Comparison of ENCODE assay signal across 1 cellular context in the genomic region with DNA sequence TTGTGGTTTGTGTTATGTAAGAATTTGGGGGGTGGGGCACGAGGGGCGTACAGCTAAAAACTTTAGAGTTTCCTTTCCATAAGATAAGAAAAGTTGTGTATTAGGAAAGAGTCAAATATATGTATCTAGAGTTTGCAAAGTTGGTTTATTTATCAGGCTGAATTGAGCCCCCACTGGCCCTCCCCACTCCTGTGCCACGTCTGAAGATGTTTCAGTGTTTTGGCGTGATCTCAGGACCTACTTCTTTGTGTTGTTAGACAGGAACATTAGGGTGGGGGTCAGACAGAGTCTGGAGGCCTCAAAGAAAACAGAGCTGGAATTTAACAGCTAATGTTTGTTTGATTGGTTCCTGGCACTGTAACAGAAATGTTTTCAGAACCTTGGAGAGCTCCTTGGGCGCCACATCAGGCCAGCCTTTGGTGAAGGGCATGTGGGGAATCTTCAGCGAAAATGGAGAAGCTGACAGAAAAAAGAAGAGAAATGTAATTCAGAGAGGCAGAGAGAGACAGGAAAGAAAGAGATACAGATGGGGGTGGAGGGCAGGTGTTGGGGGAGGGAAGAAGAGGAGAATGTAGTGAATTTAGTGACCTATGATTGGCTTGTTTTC.
A peak's percentile ranks its signal among the peaks of the same experiment; 100 is the strongest.
TF ChIP-seq lines count a peak whose summit lies in the region.

No MANE protein-coding gene starts in this region.

TF ChIP-seq in HepG2, 621 proteins besides CTCF, POLR2A, EP300 and RAD21 (continued from another document and continues in another):
- TF ChIP-seq POLR2G (IDR thresholded peaks at IDR 0.05; ENCODE audit: low read depth, low read length), result no peak
- TF ChIP-seq TBX2 (CRISPR knock-in tag; IDR thresholded peaks at IDR 0.05; ENCODE audit: borderline replicate concordance), result peak; percentile 49
- TF ChIP-seq, protein P1, sequence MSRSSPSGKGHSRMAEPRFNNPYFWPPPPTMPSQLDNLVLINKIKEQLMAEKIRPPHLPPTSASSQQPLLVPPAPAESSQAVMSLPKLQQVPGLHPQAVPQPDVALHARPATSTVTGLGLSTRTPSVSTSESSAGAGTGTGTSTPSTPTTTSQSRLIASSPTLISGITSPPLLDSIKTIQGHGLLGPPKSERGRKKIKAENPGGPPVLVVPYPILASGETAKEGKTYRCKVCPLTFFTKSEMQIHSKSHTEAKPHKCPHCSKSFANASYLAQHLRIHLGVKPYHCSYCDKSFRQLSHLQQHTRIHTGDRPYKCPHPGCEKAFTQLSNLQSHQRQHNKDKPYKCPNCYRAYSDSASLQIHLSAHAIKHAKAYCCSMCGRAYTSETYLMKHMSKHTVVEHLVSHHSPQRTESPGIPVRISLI (CRISPR knock-in tag; IDR thresholded peaks at IDR 0.05; ENCODE audit: borderline replicate concordance), result no peak; the same call in 1 of the 2 replicates
- peak; percentile 76 for TF ChIP-seq RARA (CRISPR knock-in tag; IDR thresholded peaks at IDR 0.05)
- TF ChIP-seq IKZF1 (IDR thresholded peaks at IDR 0.05), result no peak
- TF ChIP-seq ZNF512 (CRISPR knock-in tag; IDR thresholded peaks at IDR 0.05), result no peak
- no peak for TF ChIP-seq MBNL3 (CRISPR knock-in tag; conservative IDR thresholded peaks at IDR 0.05)
- no peak for TF ChIP-seq HNRNPL (IDR thresholded peaks at IDR 0.05; ENCODE audit: low read depth, low read length)
- TF ChIP-seq ZNF12 (CRISPR knock-in tag; IDR thresholded peaks at IDR 0.05), result peak; percentile 75; the same call in 1 of the 2 replicates
- no peak for TF ChIP-seq ZFP82 (CRISPR knock-in tag; IDR thresholded peaks at IDR 0.05; ENCODE audit: borderline replicate concordance)
- no peak for TF ChIP-seq NR1H2 (CRISPR knock-in tag; IDR thresholded peaks at IDR 0.05; ENCODE audit: borderline replicate concordance, low read depth)
- peak in 1 of 2 experiments; percentile 68; a peak in 1 of 4 replicates for TF ChIP-seq ATF4 (CRISPR knock-in tag; IDR thresholded peaks at IDR 0.05)
- no peak for TF ChIP-seq E2F5 (CRISPR knock-in tag; conservative IDR thresholded peaks at IDR 0.05)
- TF ChIP-seq, protein P2, sequence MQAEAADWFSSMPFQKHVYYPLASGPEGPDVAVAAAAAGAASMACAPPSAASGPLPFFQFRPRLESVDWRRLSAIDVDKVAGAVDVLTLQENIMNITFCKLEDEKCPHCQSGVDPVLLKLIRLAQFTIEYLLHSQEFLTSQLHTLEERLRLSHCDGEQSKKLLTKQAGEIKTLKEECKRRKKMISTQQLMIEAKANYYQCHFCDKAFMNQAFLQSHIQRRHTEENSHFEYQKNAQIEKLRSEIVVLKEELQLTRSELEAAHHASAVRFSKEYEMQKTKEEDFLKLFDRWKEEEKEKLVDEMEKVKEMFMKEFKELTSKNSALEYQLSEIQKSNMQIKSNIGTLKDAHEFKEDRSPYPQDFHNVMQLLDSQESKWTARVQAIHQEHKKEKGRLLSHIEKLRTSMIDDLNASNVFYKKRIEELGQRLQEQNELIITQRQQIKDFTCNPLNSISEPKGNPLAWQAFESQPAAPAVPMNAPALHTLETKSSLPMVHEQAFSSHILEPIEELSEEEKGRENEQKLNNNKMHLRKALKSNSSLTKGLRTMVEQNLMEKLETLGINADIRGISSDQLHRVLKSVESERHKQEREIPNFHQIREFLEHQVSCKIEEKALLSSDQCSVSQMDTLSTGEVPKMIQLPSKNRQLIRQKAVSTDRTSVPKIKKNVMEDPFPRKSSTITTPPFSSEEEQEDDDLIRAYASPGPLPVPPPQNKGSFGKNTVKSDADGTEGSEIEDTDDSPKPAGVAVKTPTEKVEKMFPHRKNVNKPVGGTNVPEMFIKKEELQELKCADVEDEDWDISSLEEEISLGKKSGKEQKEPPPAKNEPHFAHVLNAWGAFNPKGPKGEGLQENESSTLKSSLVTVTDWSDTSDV (CRISPR knock-in tag; IDR thresholded peaks at IDR 0.05), result no peak
- TF ChIP-seq ZNF264 (CRISPR knock-in tag; IDR thresholded peaks at IDR 0.05), result peak; percentile 95
- no peak for TF ChIP-seq TBP (CRISPR knock-in tag; IDR thresholded peaks at IDR 0.05)
- TF ChIP-seq, protein P3, sequence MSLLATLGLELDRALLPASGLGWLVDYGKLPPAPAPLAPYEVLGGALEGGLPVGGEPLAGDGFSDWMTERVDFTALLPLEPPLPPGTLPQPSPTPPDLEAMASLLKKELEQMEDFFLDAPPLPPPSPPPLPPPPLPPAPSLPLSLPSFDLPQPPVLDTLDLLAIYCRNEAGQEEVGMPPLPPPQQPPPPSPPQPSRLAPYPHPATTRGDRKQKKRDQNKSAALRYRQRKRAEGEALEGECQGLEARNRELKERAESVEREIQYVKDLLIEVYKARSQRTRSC (CRISPR knock-in tag; IDR thresholded peaks at IDR 0.05; ENCODE audit: low read depth), result 0 out of 2 replicates have a peak, but pooled peaks have one; percentile 72
- TF ChIP-seq ZSCAN22 (CRISPR knock-in tag; IDR thresholded peaks at IDR 0.05), result 0 out of 2 replicates have a peak, but pooled peaks have one; percentile 42
- TF ChIP-seq ZFX (CRISPR knock-in tag; IDR thresholded peaks at IDR 0.05; ENCODE audit: low read depth), result no peak
- no peak for TF ChIP-seq PHF20 (CRISPR knock-in tag; IDR thresholded peaks at IDR 0.05)
- TF ChIP-seq, protein P4, sequence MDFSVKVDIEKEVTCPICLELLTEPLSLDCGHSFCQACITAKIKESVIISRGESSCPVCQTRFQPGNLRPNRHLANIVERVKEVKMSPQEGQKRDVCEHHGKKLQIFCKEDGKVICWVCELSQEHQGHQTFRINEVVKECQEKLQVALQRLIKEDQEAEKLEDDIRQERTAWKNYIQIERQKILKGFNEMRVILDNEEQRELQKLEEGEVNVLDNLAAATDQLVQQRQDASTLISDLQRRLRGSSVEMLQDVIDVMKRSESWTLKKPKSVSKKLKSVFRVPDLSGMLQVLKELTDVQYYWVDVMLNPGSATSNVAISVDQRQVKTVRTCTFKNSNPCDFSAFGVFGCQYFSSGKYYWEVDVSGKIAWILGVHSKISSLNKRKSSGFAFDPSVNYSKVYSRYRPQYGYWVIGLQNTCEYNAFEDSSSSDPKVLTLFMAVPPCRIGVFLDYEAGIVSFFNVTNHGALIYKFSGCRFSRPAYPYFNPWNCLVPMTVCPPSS (IDR thresholded peaks at IDR 0.05), result no peak
- TF ChIP-seq ZNF878 (CRISPR knock-in tag; IDR thresholded peaks at IDR 0.05), result peak; percentile 98
- 0 out of 2 replicates have a peak, but pooled peaks have one; percentile 34 for TF ChIP-seq MLX (CRISPR knock-in tag; IDR thresholded peaks at IDR 0.05)
- peak; percentile 80 for TF ChIP-seq PPARG (CRISPR knock-in tag; conservative IDR thresholded peaks at IDR 0.05)
- peak; percentile 96; the same call in 1 of the 2 replicates for TF ChIP-seq ZFP36L2 (CRISPR knock-in tag; IDR thresholded peaks at IDR 0.05)
- TF ChIP-seq, protein P5, sequence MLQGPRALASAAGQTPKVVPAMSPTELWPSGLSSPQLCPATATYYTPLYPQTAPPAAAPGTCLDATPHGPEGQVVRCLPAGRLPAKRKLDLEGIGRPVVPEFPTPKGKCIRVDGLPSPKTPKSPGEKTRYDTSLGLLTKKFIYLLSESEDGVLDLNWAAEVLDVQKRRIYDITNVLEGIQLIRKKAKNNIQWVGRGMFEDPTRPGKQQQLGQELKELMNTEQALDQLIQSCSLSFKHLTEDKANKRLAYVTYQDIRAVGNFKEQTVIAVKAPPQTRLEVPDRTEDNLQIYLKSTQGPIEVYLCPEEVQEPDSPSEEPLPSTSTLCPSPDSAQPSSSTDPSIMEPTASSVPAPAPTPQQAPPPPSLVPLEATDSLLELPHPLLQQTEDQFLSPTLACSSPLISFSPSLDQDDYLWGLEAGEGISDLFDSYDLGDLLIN (CRISPR knock-in tag; IDR thresholded peaks at IDR 0.05; ENCODE audit: borderline replicate concordance), result no peak
- TF ChIP-seq ZBTB25 (CRISPR knock-in tag; IDR thresholded peaks at IDR 0.05), result peak; percentile 97
- no peak for TF ChIP-seq SNAPC4 (CRISPR knock-in tag; IDR thresholded peaks at IDR 0.05)
- peak; percentile 68; the same call in 1 of the 2 replicates for TF ChIP-seq HOXA9 (CRISPR knock-in tag; IDR thresholded peaks at IDR 0.05; ENCODE audit: borderline replicate concordance)
- TF ChIP-seq KLF16 (CRISPR knock-in tag; IDR thresholded peaks at IDR 0.05), result peak in 1 of 2 experiments; percentile 99; a peak in 2 of 4 replicates
- TF ChIP-seq AGO1 (IDR thresholded peaks at IDR 0.05; ENCODE audit: low read depth, low read length, poor library complexity, severe bottlenecking), result no peak
- TF ChIP-seq ZNF546 (CRISPR knock-in tag; conservative IDR thresholded peaks at IDR 0.05), result no peak
- TF ChIP-seq ZNF883 (CRISPR knock-in tag; IDR thresholded peaks at IDR 0.05; ENCODE audit: not compliant biosample characterization), result no peak
- peak; percentile 86; the same call in 1 of the 2 replicates for TF ChIP-seq SNAI1 (CRISPR knock-in tag; IDR thresholded peaks at IDR 0.05; ENCODE audit: borderline replicate concordance)
- peak; percentile 91 for TF ChIP-seq ZNF773 (CRISPR knock-in tag; IDR thresholded peaks at IDR 0.05; ENCODE audit: borderline replicate concordance)
- peak; percentile 90; the same call in 1 of the 2 replicates for TF ChIP-seq ZNF256 (CRISPR knock-in tag; conservative IDR thresholded peaks at IDR 0.05)
- no peak for TF ChIP-seq KDM5B (CRISPR knock-in tag; IDR thresholded peaks at IDR 0.05; ENCODE audit: borderline replicate concordance)
- peak; percentile 85 for TF ChIP-seq IRX3 (CRISPR knock-in tag; IDR thresholded peaks at IDR 0.05; ENCODE audit: borderline replicate concordance, low read depth)
- TF ChIP-seq THAP11 (CRISPR knock-in tag; IDR thresholded peaks at IDR 0.05), result peak; percentile 71
- peak; percentile 77; the same call in 1 of the 2 replicates for TF ChIP-seq ZNF841 (CRISPR knock-in tag; IDR thresholded peaks at IDR 0.05; ENCODE audit: borderline replicate concordance)
- peak; percentile 94 for TF ChIP-seq MEIS2 (CRISPR knock-in tag; IDR thresholded peaks at IDR 0.05)
- no peak for TF ChIP-seq RAD51 (IDR thresholded peaks at IDR 0.05; ENCODE audit: borderline replicate concordance)
